ENCODE assay signal across 17 cellular contexts in the genomic region with DNA sequence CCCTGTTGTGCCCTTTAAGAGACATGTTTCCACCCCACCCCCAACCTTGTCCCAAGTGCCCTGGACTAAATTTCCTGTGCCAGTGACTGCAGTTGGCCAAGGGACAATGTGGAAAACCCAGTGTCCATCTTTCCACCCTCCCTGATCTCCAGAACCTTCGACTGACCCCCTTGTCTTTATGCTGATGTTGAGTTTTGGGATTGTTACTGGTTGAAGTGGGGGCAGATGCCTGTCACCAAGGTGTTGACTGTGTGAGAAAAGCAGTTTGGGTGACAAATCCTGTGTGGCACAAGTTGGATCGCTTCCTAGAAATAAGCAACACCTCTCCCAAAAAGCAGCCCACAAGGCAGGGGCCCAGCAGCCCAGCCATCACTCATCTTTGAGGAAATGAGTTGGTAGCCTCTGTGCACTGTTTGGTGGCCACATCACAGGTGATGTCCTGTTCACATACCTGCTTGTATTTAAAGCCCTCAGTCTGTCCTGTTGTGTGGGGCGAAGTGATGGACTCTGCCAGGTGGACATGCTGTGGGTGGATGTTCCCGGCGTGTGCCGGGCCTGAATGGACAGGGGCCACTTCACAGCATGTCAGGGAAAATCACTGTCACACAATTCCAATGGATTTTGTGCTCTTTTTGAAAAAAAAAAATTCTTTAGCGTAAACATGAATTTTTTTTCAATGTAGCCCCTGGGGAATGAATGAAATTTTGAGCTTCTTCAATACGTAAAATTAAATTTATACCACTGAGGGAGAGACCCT. TPM values are rescaled to one million over a fixed set of nuclear protein-coding genes. Genes with fewer than 3 reads are reported as not detected.
A peak's percentile ranks its signal among the peaks of the same experiment; 100 is the strongest.
DNase-seq lines count a peak whose midpoint lies in the region; TF ChIP-seq lines count a peak whose summit lies in the region.
"Had no signal": no experiment of that assay in that cellular context is flagged by ENCODE, and none has a peak within 500 bp of the region (broad histone marks: within the 10 kb centered on the region; RNA-seq: fewer than 3 reads in every experiment).

No MANE protein-coding gene starts in this region.

- H3K36me3 ChIP-seq in A673 (ENCODE audit: insufficient read depth, low read length, poor library complexity, severe bottlenecking): peaks cover 37% of the 10 kb centered on the region
- peaks cover 48% of the 10 kb centered on the region for H3K36me3 ChIP-seq in BLaER1
- H3K36me3 ChIP-seq in testis (ENCODE audit: low read depth, missing control alignments): no peaks in the 10 kb centered on the region

- intact Hi-C loops in A673 (cut with micrococcal nuclease; ENCODE audit: unreplicated experiment) (no loop called here), testis (cut with DNase I; ENCODE audit: low total_unique reads) (no loop called here)

- TF ChIP-seq POLR2A in testis (IDR thresholded peaks at IDR 0.05): no peak

- H3K36me3 Mint-ChIP-seq in activated CD4-positive, alpha-beta memory T cell treated with anti-CD3 and anti-CD28 coated beads, Interleukin-2, amount 10 ng/mL, durations not matched to agents 7 days and 5 days (ENCODE audit: low read depth): peaks cover 61% of the 10 kb centered on the region

- H3K9me3 Mint-ChIP-seq in activated CD4-positive, alpha-beta memory T cell treated with anti-CD3 and anti-CD28 coated beads, Interleukin-2, amount 10 ng/mL, durations not matched to agents 7 days and 5 days: no peaks in the 10 kb centered on the region
- H3K9me3 Mint-ChIP-seq: activated naive CD4-positive, alpha-beta T cell treated with anti-CD3 and anti-CD28 coated beads, Interleukin-2, amount 50 U/mL, for 24 hours had no signal

- H3K27ac ChIP-seq in A673 (ENCODE audit: low read depth, low read length, poor library complexity, severe bottlenecking): peak overlapping the region; percentile 4
- H3K27ac ChIP-seq in BLaER1: no peak overlapping the region
- H3K27ac ChIP-seq in testis: no peak overlapping the region
- H3K27ac ChIP-seq: cardiac muscle cell, lower lobe of right lung had no signal

- peak overlapping the region; percentile 95 for H3K27ac Mint-ChIP-seq in activated CD4-positive, alpha-beta memory T cell treated with anti-CD3 and anti-CD28 coated beads, Interleukin-2, amount 10 ng/mL, durations not matched to agents 7 days and 5 days
- H3K27ac Mint-ChIP-seq: activated naive CD4-positive, alpha-beta T cell treated with anti-CD3 and anti-CD28 coated beads, Interleukin-2, amount 50 U/mL, for 24 hours had no signal

- 90 to 91% methylated on average over 8 of the region's 8 CpGs for WGBS in testis, 2 donors

- H3K4me2 ChIP-seq in BLaER1: peak overlapping the region; percentile 77

- H3K4me3 Mint-ChIP-seq in activated CD4-positive, alpha-beta memory T cell treated with anti-CD3 and anti-CD28 coated beads, Interleukin-2, amount 10 ng/mL, durations not matched to agents 7 days and 5 days: no peak overlapping the region
- H3K4me3 Mint-ChIP-seq: activated naive CD4-positive, alpha-beta T cell treated with anti-CD3 and anti-CD28 coated beads, Interleukin-2, amount 50 U/mL, for 24 hours; CD14-positive monocyte had no signal

- H3K4me3 ChIP-seq in A673 (ENCODE audit: low read depth, low read length, poor library complexity, severe bottlenecking) (no peak overlapping the region), BLaER1 (no peak overlapping the region), testis (no peak overlapping the region)
- H3K4me3 ChIP-seq: cardiac muscle cell, HAP-1, lower lobe of right lung, skin epidermis, stomach had no signal

- CTCF ChIA-PET in A673 (lab: Charles Lee): no interaction called here
- CTCF ChIA-PET in activated CD4-positive, alpha-beta memory T cell treated with anti-CD3 and anti-CD28 coated beads, Interleukin-2, amount 10 ng/mL, durations not matched to agents 7 days and 5 days (lab: Charles Lee): interaction anchor here (1.4 kb wide), 1 partner anchor 14 kb away, joined by 3 read pairs; no protein-coding TSS in a partner anchor

- H3K4me1 ChIP-seq in A673 (ENCODE audit: insufficient read depth, low read length, poor library complexity, severe bottlenecking) (no peaks in the 10 kb centered on the region), BLaER1 (peaks cover 44% of the 10 kb centered on the region), testis (no peaks in the 10 kb centered on the region)
- H3K4me1 ChIP-seq: HAP-1, stomach had no signal

- no peaks in the 10 kb centered on the region for H3K27me3 ChIP-seq in A673 (replicated peaks; ENCODE audit: insufficient read depth, low read depth, low read length, poor library complexity)
- H3K27me3 ChIP-seq in BLaER1: no peaks in the 10 kb centered on the region
- no peaks in the 10 kb centered on the region for H3K27me3 ChIP-seq in testis
- H3K27me3 ChIP-seq: cardiac muscle cell, stomach had no signal

- DNase-seq in A673 (ENCODE audit: low spot score) (no peak), myocyte (ENCODE audit: low read depth) (peak; percentile 51), testis (no peak), putamen (ENCODE audit: low spot score) (no peak), foreskin melanocyte (no peak)
- DNase-seq in activated CD4-positive, alpha-beta memory T cell treated with anti-CD3 and anti-CD28 coated beads, Interleukin-2, amount 10 ng/mL, durations not matched to agents 7 days and 5 days: peak; percentile 38
- DNase-seq: activated CD4-positive, alpha-beta T cell treated with anti-CD3 and anti-CD28 coated beads, Interleukin-2, amount 50 U/mL, for 48 hours; lower lobe of right lung; NCI-H748 treated with DMSO at 0.1 percent for 48 hours; stomach had no signal

- TF ChIP-seq CTCF in A673 (conservative IDR thresholded peaks at IDR 0.05; ENCODE audit: low read depth, low read length): no peak
- TF ChIP-seq CTCF in testis (IDR thresholded peaks at IDR 0.05): no peak

- H3K4me1 Mint-ChIP-seq in activated CD4-positive, alpha-beta memory T cell treated with anti-CD3 and anti-CD28 coated beads, Interleukin-2, amount 10 ng/mL, durations not matched to agents 7 days and 5 days: peaks cover 58% of the 10 kb centered on the region
- H3K4me1 Mint-ChIP-seq: activated naive CD4-positive, alpha-beta T cell treated with anti-CD3 and anti-CD28 coated beads, Interleukin-2, amount 50 U/mL, for 24 hours; CD14-positive monocyte had no signal

- POLR2A ChIA-PET in A673 (lab: Charles Lee; ENCODE audit: low non-redundant PET): no interaction called here
- POLR2A ChIA-PET in activated CD4-positive, alpha-beta memory T cell treated with anti-CD3 and anti-CD28 coated beads, Interleukin-2, amount 10 ng/mL, durations not matched to agents 7 days and 5 days (lab: Charles Lee): interaction anchor here (0.6 to 6.5 kb wide), 6 partner anchors 9 to 605 kb away, joined by 3 to 66 read pairs (median 3); partner anchors contain the start of genes DHRS3 and MFN2

- H3K9me3 ChIP-seq in A673 (ENCODE audit: low read depth, low read length, poor library complexity, severe bottlenecking): no peaks in the 10 kb centered on the region
- H3K9me3 ChIP-seq in BLaER1: peaks cover 7% of the 10 kb centered on the region; the same call in 1 of the 2 replicates
- no peaks in the 10 kb centered on the region for H3K9me3 ChIP-seq in testis
- H3K9me3 ChIP-seq: HAP-1, lower lobe of right lung, stomach had no signal

- H4K20me1 ChIP-seq in BLaER1: no peaks in the 10 kb centered on the region

- BruUV-seq in A673 (replicated peaks; lab: Mats Ljungman, UMichigan): no TSS peak

- no peaks in the 10 kb centered on the region for H3K27me3 Mint-ChIP-seq in activated CD4-positive, alpha-beta memory T cell treated with anti-CD3 and anti-CD28 coated beads, Interleukin-2, amount 10 ng/mL, durations not matched to agents 7 days and 5 days
- H3K27me3 Mint-ChIP-seq: activated naive CD4-positive, alpha-beta T cell treated with anti-CD3 and anti-CD28 coated beads, Interleukin-2, amount 50 U/mL, for 24 hours had no signal

- no peak overlapping the region for H3K9ac ChIP-seq in BLaER1

RNA-seq across cellular contexts. Expression of gene MIIP, which starts 6.6 kb away (rescaled TPM):
- total RNA-seq in A673 (2021) (43.8 and 45.9 TPM in 2 replicates), myocyte (40.2 and 43.7 TPM in 2 replicates), testis (10 to 100 TPM; 69.8 to 83.9 TPM)
- total RNA-seq in activated CD4-positive, alpha-beta memory T cell treated with anti-CD3 and anti-CD28 coated beads, Interleukin-2, amount 10 ng/mL, durations not matched to agents 7 days and 5 days: 10 to 100 TPM; 98.3 to 98.6 TPM
- polyA plus RNA-seq in myocyte (2012): 17.0 TPM
- polyA plus RNA-seq in testis (ENCODE audit: insufficient read depth, low read depth, low replicate concordance): 44.5 TPM

RNA-seq across cellular contexts. Expression of gene MFN2, which starts 32.5 kb away (rescaled TPM):
- 157 and 160 TPM in 2 replicates for total RNA-seq in A673 (2021)
- 10 to 100 TPM; 51.4 to 52.1 TPM for total RNA-seq in activated CD4-positive, alpha-beta memory T cell treated with anti-CD3 and anti-CD28 coated beads, Interleukin-2, amount 10 ng/mL, durations not matched to agents 7 days and 5 days
- total RNA-seq in myocyte: 76.1 and 80.5 TPM in 2 replicates
- polyA plus RNA-seq in myocyte (2012): 77.3 TPM
- 10 to 100 TPM; 77.5 to 95.3 TPM for total RNA-seq in testis
- 80.0 TPM for polyA plus RNA-seq in testis (ENCODE audit: insufficient read depth, low read depth, low replicate concordance)

RNA-seq across cellular contexts. Expression of gene TNFRSF8, which starts 50.4 kb away (rescaled TPM):
- not detected in 2 replicates for total RNA-seq in A673 (2021)
- 10 to 100 TPM; 32.9 to 34.3 TPM for total RNA-seq in activated CD4-positive, alpha-beta memory T cell treated with anti-CD3 and anti-CD28 coated beads, Interleukin-2, amount 10 ng/mL, durations not matched to agents 7 days and 5 days
- total RNA-seq in myocyte: 0.16 TPM in 1 of 2 replicates, not detected in the other
- not detected for polyA plus RNA-seq in myocyte (2012)
- 1 to 10 TPM; 5.4 to 6.9 TPM for total RNA-seq in testis
- 5.0 TPM for polyA plus RNA-seq in testis (ENCODE audit: insufficient read depth, low read depth, low replicate concordance)
- total RNA-seq: frontal cortex had no signal
- polyA plus RNA-seq: cardiac muscle cell had no signal

Comparison
In these comparisons a context has a peak if more than half of its experiments do, and no peak if none do; other contexts are left out.
1. DNase-seq: peak in activated CD4-positive, alpha-beta memory T cell treated with anti-CD3 and anti-CD28 coated beads, Interleukin-2, amount 10 ng/mL, durations not matched to agents 7 days and 5 days (single experiment) and myocyte (single experiment); none in A673 (single experiment), testis (single experiment), putamen (single experiment) and foreskin melanocyte (single experiment).
2. RNA of gene TNFRSF8, which starts 50.4 kb away (total RNA-seq): 32.9 to 34.3 TPM in activated CD4-positive, alpha-beta memory T cell treated with anti-CD3 and anti-CD28 coated beads, Interleukin-2, amount 10 ng/mL, durations not matched to agents 7 days and 5 days; 5.4 to 6.9 TPM in testis, 0.16 TPM in myocyte and not detected in A673; every median in the first group is over 4 times any median in the second.